Comparison of ENCODE assay signal across 21 cellular contexts in genomic region chr10:5757766-5758517, GRCh38. TPM values are rescaled to one million over a fixed set of nuclear protein-coding genes. Genes with fewer than 3 reads are reported as not detected.
A peak's percentile ranks its signal among the peaks of the same experiment; 100 is the strongest.
DNase-seq lines count a peak whose midpoint lies in the region; ATAC-seq, FAIRE-seq and TF ChIP-seq lines count a peak whose summit lies in the region.
"Had no signal": no experiment of that assay in that cellular context is flagged by ENCODE, and none has a peak within 500 bp of the region (broad histone marks: within the 10 kb centered on the region; RNA-seq: fewer than 3 reads in every experiment).

No MANE protein-coding gene starts in this region.

- H3K27me3 Mint-ChIP-seq in WTC11 (ENCODE audit: low read depth), result no peaks in the 10 kb centered on the region
- no peaks in the 10 kb centered on the region for H3K27me3 Mint-ChIP-seq in memory B cell
- H3K27me3 Mint-ChIP-seq: dendritic cell treated with granulocyte-macrophage colony-stimulating factor and Interleukin-4, amounts not matched to agents 40 ng/mL and 50 ng/mL, for 4 days had no signal

- H3K36me3 ChIP-seq in HepG2 (replicated peaks in 1 of 2; ENCODE audit: control insufficient read depth in 1 of 2, insufficient read depth in 2 of 2, low read length in 2 of 2) (peaks cover 11 to 59% of the 10 kb centered on the region in 2 experiments), right lobe of liver (peaks cover 10 to 32% (median 15%) of the 10 kb centered on the region in 4 donors)

- ATAC-seq in HepG2 (peak; percentile 8; the same call in 1 of the 3 replicates), right lobe of liver (no peak), WTC11 (no peak), memory B cell (ENCODE audit: low read depth) (no peak), HG02798 (IDR thresholded peaks at IDR 0.05; ENCODE audit: poor library complexity, unreplicated experiment) (no peak), HG03565 (IDR thresholded peaks at IDR 0.05; ENCODE audit: unreplicated experiment) (no peak)
- ATAC-seq: pancreas had no signal

- no peak overlapping the region for H3K4me3 Mint-ChIP-seq in WTC11
- no peak overlapping the region for H3K4me3 Mint-ChIP-seq in memory B cell
- H3K4me3 Mint-ChIP-seq: dendritic cell treated with granulocyte-macrophage colony-stimulating factor and Interleukin-4, amounts not matched to agents 40 ng/mL and 50 ng/mL, for 4 days had no signal

- H3K27ac ChIP-seq in HepG2 (ENCODE audit: extremely low read length, insufficient read depth, low read length), result no peak overlapping the region
- no peak overlapping the region for H3K27ac ChIP-seq in right lobe of liver
- H3K27ac ChIP-seq: pancreas, SJSA1 had no signal

- H2AFZ ChIP-seq in HepG2 (ENCODE audit: low read length), result no peak overlapping the region

- H3K9me3 Mint-ChIP-seq in WTC11 (no peaks in the 10 kb centered on the region), memory B cell (no peaks in the 10 kb centered on the region)
- H3K9me3 Mint-ChIP-seq: activated T-helper 2 cell treated with anti-CD3 and anti-CD28 coated beads, Interferon-gamma antibody, Interleukin-2, Interleukin-4, amounts not matched to agents 10 μg/mL and 5 μg/mL and 100 μg/mL, durations not matched to agents 14 hours and 24 hours and 36 hours; dendritic cell treated with granulocyte-macrophage colony-stimulating factor and Interleukin-4, amounts not matched to agents 40 ng/mL and 50 ng/mL, for 4 days had no signal

- H3K4me1 Mint-ChIP-seq in WTC11 (peaks cover 2% of the 10 kb centered on the region), memory B cell (no peaks in the 10 kb centered on the region)

- H4K20me1 ChIP-seq in HepG2 (ENCODE audit: insufficient read depth, low read length), result peaks cover 4% of the 10 kb centered on the region; the same call in 1 of the 2 replicates

- DNase-seq in HepG2 (ENCODE audit: low spot score) (no peak), right lobe of liver (no peak), WTC11 (ENCODE audit: low spot score) (no peak), memory B cell (ENCODE audit: low spot score in 2 of 2) (no peak), EL (no peak)
- DNase-seq: GDM1, glutamatergic neuron, KBM-7, mammary epithelial cell, NCI-H1694, NCI-H69, pancreas had no signal

- 99% methylated on average over 3 of the region's 3 CpGs for WGBS in HepG2 (ENCODE audit: low lambda C conversion rate)
- WGBS in right lobe of liver (ENCODE audit: insufficient coverage, low coverage, low lambda C conversion rate, missing lambda C conversion rate), result 100% methylated on average over 3 of the region's 3 CpGs

- no peak overlapping the region for H3K4me2 ChIP-seq in HepG2 (ENCODE audit: low read depth, low read length)

- no peak overlapping the region for H3K9ac ChIP-seq in HepG2 (ENCODE audit: insufficient read depth, low read depth, low read length)

- TF ChIP-seq EP300 in HepG2 (IDR thresholded peaks at IDR 0.05; ENCODE audit: low read depth in 2 of 2, low read length in 2 of 2), result no peak
- no peak for TF ChIP-seq EP300 in HepG2 (CRISPR knock-in tag; IDR thresholded peaks at IDR 0.05; ENCODE audit: borderline replicate concordance)

- TF ChIP-seq CTCF in HepG2 (CRISPR knock-in tag; IDR thresholded peaks at IDR 0.05) (no peak), right lobe of liver (IDR thresholded peaks at IDR 0.05) (no peak), WTC11 (IDR thresholded peaks at IDR 0.05) (no peak)

- no peaks in the 10 kb centered on the region for H3K79me2 ChIP-seq in HepG2 (ENCODE audit: insufficient read depth, low read length)

- intact Hi-C loops in HepG2 (cut with micrococcal nuclease; ENCODE audit: unreplicated experiment) (no loop called here), right lobe of liver (cut with DNase I) (no loop called here)

- H3K27ac Mint-ChIP-seq in WTC11, result no peak overlapping the region
- peak overlapping the region; percentile 60 for H3K27ac Mint-ChIP-seq in memory B cell
- H3K27ac Mint-ChIP-seq: dendritic cell treated with granulocyte-macrophage colony-stimulating factor and Interleukin-4, amounts not matched to agents 40 ng/mL and 50 ng/mL, for 4 days had no signal

- CTCF ChIA-PET in HepG2 (lab: Yijun Ruan, JAX; ENCODE audit: low intra/inter-chr PET ratio, low total read pairs), result no interaction called here
- CTCF ChIA-PET in WTC11 (lab: Charles Lee), result interaction anchor here (1.4 kb wide), 1 partner anchor 18 kb away, joined by 4 read pairs; no protein-coding TSS in a partner anchor

- TF ChIP-seq POLR2A in HepG2 (IDR thresholded peaks at IDR 0.05; ENCODE audit: insufficient read depth in 1 of 2, low read depth in 2 of 2, low read length in 2 of 2) (no peak), right lobe of liver (IDR thresholded peaks at IDR 0.05) (no peak)

- H3K9me3 ChIP-seq in HepG2 (ENCODE audit: low read length) (no peaks in the 10 kb centered on the region), right lobe of liver (no peaks in the 10 kb centered on the region)
- H3K9me3 ChIP-seq: pancreas, SJSA1 had no signal

- in situ Hi-C loops in HepG2 (cut with HindIII; ENCODE audit: extremely low pct_ligation_motif_present, low pct_unique_long_range_greater_than_20kb), result no loop called here

- H3K4me3 ChIP-seq in HepG2 (replicated peaks in 1 of 3; ENCODE audit: insufficient read depth in 1 of 3, low read depth in 2 of 3, low read length in 3 of 3), result no peak overlapping the region
- H3K4me3 ChIP-seq in right lobe of liver, result no peak overlapping the region
- H3K4me3 ChIP-seq: pancreas, SJSA1 had no signal

- POLR2A ChIA-PET in HepG2 (lab: Yijun Ruan, JAX) (no interaction called here), WTC11 (lab: Charles Lee) (no interaction called here)

- H3K4me1 ChIP-seq in HepG2 (ENCODE audit: insufficient read depth, low read length) (peaks cover 8% of the 10 kb centered on the region), right lobe of liver (peaks cover 0 to 14% (median 5%) of the 10 kb centered on the region in 4 donors)
- H3K4me1 ChIP-seq: SJSA1 had no signal

- no peaks in the 10 kb centered on the region for H3K27me3 ChIP-seq in HepG2 (ENCODE audit: control insufficient read depth in 1 of 2, insufficient read depth in 2 of 2, low read length in 2 of 2)
- no peaks in the 10 kb centered on the region for H3K27me3 ChIP-seq in right lobe of liver
- H3K27me3 ChIP-seq: pancreas, SJSA1 had no signal

- no peak for FAIRE-seq in HepG2 (lab: Jason Lieb, UNC)
- FAIRE-seq: bronchial epithelial cell, GM18507, H54, pancreas, urothelium cell line had no signal

- TF ChIP-seq RAD21 in HepG2 (CRISPR knock-in tag; IDR thresholded peaks at IDR 0.05), result no peak

- H3K36me3 Mint-ChIP-seq in WTC11, result peaks cover 44% of the 10 kb centered on the region
- peaks cover 29% of the 10 kb centered on the region for H3K36me3 Mint-ChIP-seq in memory B cell

- no TSS peak for BruUV-seq in HepG2 (replicated peaks; lab: Mats Ljungman, UMichigan)

TF ChIP-seq in HepG2, 621 proteins besides CTCF, POLR2A, EP300 and RAD21:
- peak; percentile 72 for TF ChIP-seq ZNF121 (CRISPR knock-in tag; IDR thresholded peaks at IDR 0.05)
- TF ChIP-seq CEBPB (IDR thresholded peaks at IDR 0.05; ENCODE audit: borderline replicate concordance, low read depth, low read length), result no peak
- no peak for TF ChIP-seq ZEB1 (IDR thresholded peaks at IDR 0.05; ENCODE audit: insufficient replicate concordance, low read depth)

TF ChIP-seq in WTC11, 78 proteins besides CTCF, POLR2A, EP300 and RAD21 (continues in another document):
- peak; percentile 55; the same call in 1 of the 2 replicates for TF ChIP-seq ZNF121 (CRISPR knock-in tag; IDR thresholded peaks at IDR 0.05)

RNA-seq across cellular contexts. Expression of gene GDI2, which starts 55.3 kb away (rescaled TPM):
- total RNA-seq in HepG2 (2016; rRNA removed; fragmentation: Illumina TruSeq; extraction: Trizol) (477 and 756 TPM in 2 replicates), right lobe of liver (100 to 1,000 TPM; 116 to 228 (median 128) TPM), WTC11 (2021) (319 to 326 TPM (median 321 TPM) in 3 replicates)
- 312 and 326 TPM in 2 replicates for total RNA-seq in HepG2 (2016; cell fraction: cytosol; rRNA removed; fragmentation: Illumina TruSeq; extraction: Trizol; ENCODE audit: low read depth)
- total RNA-seq in HepG2 (2016; cell fraction: insoluble cytoplasmic fraction; rRNA removed; fragmentation: Illumina TruSeq; extraction: Trizol), result 471 and 770 TPM in 2 replicates
- total RNA-seq in HepG2 (2016; cell fraction: membrane; rRNA removed; fragmentation: Illumina TruSeq; extraction: Trizol), result 290 and 338 TPM in 2 replicates
- total RNA-seq in HepG2 (2016; cell fraction: nucleus; rRNA removed; fragmentation: Illumina TruSeq; extraction: Trizol), result 188 and 200 TPM in 2 replicates
- polyA plus RNA-seq in HepG2 (2011; rRNA removed), result 118 and 153 TPM in 2 replicates
- 141 and 159 TPM in 2 replicates for polyA plus RNA-seq in HepG2 (2011; cell fraction: cytosol; rRNA removed)
- polyA plus RNA-seq in HepG2 (2011; cell fraction: nucleus; rRNA removed), result 45.6 and 58.6 TPM in 2 replicates
- 245 and 302 TPM in 2 replicates for polyA plus RNA-seq in HepG2 (2012)
- polyA plus RNA-seq in HepG2 (2016; cell fraction: cytosol; fragmentation: Illumina TruSeq; extraction: Trizol; ENCODE audit: low read depth), result 68.6 and 71.1 TPM in 2 replicates
- polyA plus RNA-seq in HepG2 (2016; cell fraction: insoluble cytoplasmic fraction; fragmentation: Illumina TruSeq; extraction: Trizol; ENCODE audit: low read depth), result 588 and 612 TPM in 2 replicates
- 141 and 156 TPM in 2 replicates for polyA plus RNA-seq in HepG2 (2016; cell fraction: membrane; fragmentation: Illumina TruSeq; extraction: Trizol; ENCODE audit: low read depth)
- polyA plus RNA-seq in HepG2 (2016; cell fraction: nucleus; fragmentation: Illumina TruSeq; extraction: Trizol; ENCODE audit: insufficient read depth, low read depth), result 190 and 195 TPM in 2 replicates
- 88.7 and 522 TPM in 2 replicates for polyA minus RNA-seq in HepG2 (2011; rRNA and poly(A)+ RNA removed; ENCODE audit: low replicate concordance)
- 285 and 334 TPM in 2 replicates for polyA minus RNA-seq in HepG2 (2011; cell fraction: cytosol; rRNA and poly(A)+ RNA removed)
- 112 and 162 TPM in 2 replicates for polyA minus RNA-seq in HepG2 (2011; cell fraction: nucleus; rRNA and poly(A)+ RNA removed)

Comparison
In these comparisons a context has a peak if more than half of its experiments do, and no peak if none do; other contexts are left out.
1. Of the 50 proteins assayed by ChIP-seq in both HepG2 and WTC11: peak only in HepG2: none; only in WTC11: none; in both: ZNF121; in neither: 49.